In the genomic region with DNA sequence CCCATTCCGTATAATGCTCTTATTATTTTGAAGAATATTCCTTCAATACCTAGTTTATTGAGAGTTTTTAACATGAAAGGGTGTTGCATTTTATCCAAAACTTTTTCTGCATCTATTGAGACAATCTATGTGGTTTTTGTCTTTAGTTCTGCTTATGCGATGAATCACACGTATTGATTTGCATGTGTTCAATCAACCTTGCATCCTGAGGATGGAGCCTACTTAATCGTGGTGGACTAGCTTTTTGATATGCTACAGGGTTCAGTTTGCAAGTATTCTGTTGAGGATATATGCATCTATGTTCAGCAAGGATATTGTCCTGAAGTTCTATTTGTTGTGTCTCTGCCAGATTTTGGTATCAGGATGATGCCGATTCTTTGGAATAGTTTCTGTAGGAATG, we compare ENCODE assay signal across 13 cellular contexts.
A peak's percentile ranks its signal among the peaks of the same experiment; 100 is the strongest.
DNase-seq lines count a peak whose midpoint lies in the region; ATAC-seq and TF ChIP-seq lines count a peak whose summit lies in the region.
"Had no signal": no experiment of that assay in that cellular context is flagged by ENCODE, and none has a peak within 500 bp of the region (broad histone marks: within the 10 kb centered on the region; RNA-seq: fewer than 3 reads in every experiment).

No MANE protein-coding gene starts in this region.

- 90% methylated on average over 5 of the region's 5 CpGs for WGBS in hepatocyte (ENCODE audit: low lambda C conversion rate, missing lambda C conversion rate)
- WGBS in suprapubic skin: 92% methylated on average over 5 of the region's 5 CpGs

- H3K36me3 ChIP-seq in hepatocyte (replicated peaks; ENCODE audit: insufficient read depth, low read depth): no peaks in the 10 kb centered on the region
- H3K36me3 ChIP-seq in suprapubic skin: no peaks in the 10 kb centered on the region
- H3K36me3 ChIP-seq in naive thymus-derived CD4-positive, alpha-beta T cell (ENCODE audit: control insufficient read depth in 2 of 3, insufficient read depth in 3 of 3, low read length in 3 of 3): no peaks in the 10 kb centered on the region
- H3K36me3 ChIP-seq: vagina had no signal

- no peak overlapping the region for H3K27ac ChIP-seq in hepatocyte
- H3K27ac ChIP-seq in suprapubic skin: no peak overlapping the region
- H3K27ac ChIP-seq in naive thymus-derived CD4-positive, alpha-beta T cell (ENCODE audit: low read depth, low read length): no peak overlapping the region
- H3K27ac ChIP-seq: vagina had no signal

- H3K27ac Mint-ChIP-seq in memory B cell: peak overlapping the region; percentile 91
- no peak overlapping the region for H3K27ac Mint-ChIP-seq in effector memory CD8-positive, alpha-beta T cell
- no peak overlapping the region for H3K27ac Mint-ChIP-seq in naive thymus-derived CD4-positive, alpha-beta T cell
- H3K27ac Mint-ChIP-seq: CD8-positive, alpha-beta memory T cell; nephron progenitor cell had no signal

- ATAC-seq in GM19025 (IDR thresholded peaks at IDR 0.05; ENCODE audit: low read depth, unreplicated experiment) (peak; percentile 75), GM21786 (IDR thresholded peaks at IDR 0.05; ENCODE audit: unreplicated experiment) (peak; percentile 97), HG03139 (IDR thresholded peaks at IDR 0.05; ENCODE audit: unreplicated experiment) (peak; percentile 93), memory B cell (ENCODE audit: low read depth) (peak; percentile 97)
- ATAC-seq in effector memory CD8-positive, alpha-beta T cell (replicated peaks): no peak
- no peak for ATAC-seq in naive thymus-derived CD4-positive, alpha-beta T cell

- DNase-seq in memory B cell (ENCODE audit: low spot score in 2 of 2): peak; percentile 22 to 46
- no peak for DNase-seq in effector memory CD8-positive, alpha-beta T cell
- DNase-seq in hepatocyte (ENCODE audit: low spot score): no peak
- no peak for DNase-seq in suprapubic skin (ENCODE audit: low spot score in 2 of 2)
- no peak for DNase-seq in naive thymus-derived CD4-positive, alpha-beta T cell
- DNase-seq: amniotic stem cell; CD8-positive, alpha-beta memory T cell; Kasumi-1; nephron progenitor cell had no signal

- no peaks in the 10 kb centered on the region for H3K27me3 Mint-ChIP-seq in memory B cell
- H3K27me3 Mint-ChIP-seq in effector memory CD8-positive, alpha-beta T cell: no peaks in the 10 kb centered on the region
- H3K27me3 Mint-ChIP-seq in naive thymus-derived CD4-positive, alpha-beta T cell: no peaks in the 10 kb centered on the region
- H3K27me3 Mint-ChIP-seq: CD8-positive, alpha-beta memory T cell had no signal

- CTCF ChIA-PET in naive thymus-derived CD4-positive, alpha-beta T cell (lab: Charles Lee): no interaction called here

- no peak overlapping the region for H3K4me2 ChIP-seq in hepatocyte

- no peak overlapping the region for H3K4me3 ChIP-seq in hepatocyte
- H3K4me3 ChIP-seq in suprapubic skin: no peak overlapping the region
- H3K4me3 ChIP-seq in naive thymus-derived CD4-positive, alpha-beta T cell (ENCODE audit: low read length): no peak overlapping the region
- H3K4me3 ChIP-seq: vagina had no signal

- H3K9me3 ChIP-seq in hepatocyte (ENCODE audit: low read depth) (no peaks in the 10 kb centered on the region), suprapubic skin (peaks cover 7% of the 10 kb centered on the region)
- H3K9me3 ChIP-seq in naive thymus-derived CD4-positive, alpha-beta T cell (ENCODE audit: control insufficient read depth in 2 of 3, low read length in 3 of 3): peaks cover 0 to 5% (median 0%) of the 10 kb centered on the region in 3 experiments
- H3K9me3 ChIP-seq: vagina had no signal

- peaks cover 7% of the 10 kb centered on the region for H3K9me3 Mint-ChIP-seq in memory B cell
- H3K9me3 Mint-ChIP-seq in effector memory CD8-positive, alpha-beta T cell: peaks cover 17 to 40% of the 10 kb centered on the region in 2 donors
- peaks cover 0 to 49% (median 12%) of the 10 kb centered on the region in 11 donors for H3K9me3 Mint-ChIP-seq in naive thymus-derived CD4-positive, alpha-beta T cell

- H3K36me3 Mint-ChIP-seq in memory B cell: peaks cover 8% of the 10 kb centered on the region
- no peaks in the 10 kb centered on the region for H3K36me3 Mint-ChIP-seq in effector memory CD8-positive, alpha-beta T cell (ENCODE audit: insufficient read depth)
- H3K36me3 Mint-ChIP-seq in naive thymus-derived CD4-positive, alpha-beta T cell: no peaks in the 10 kb centered on the region
- H3K36me3 Mint-ChIP-seq: CD8-positive, alpha-beta memory T cell had no signal

- no peak for TF ChIP-seq POLR2A in suprapubic skin (IDR thresholded peaks at IDR 0.05)

- POLR2A ChIA-PET in naive thymus-derived CD4-positive, alpha-beta T cell (lab: Charles Lee): no interaction called here

- TF ChIP-seq EP300 in suprapubic skin (IDR thresholded peaks at IDR 0.05): no peak

- H3K4me3 Mint-ChIP-seq in memory B cell: peak overlapping the region; percentile 85
- no peak overlapping the region for H3K4me3 Mint-ChIP-seq in effector memory CD8-positive, alpha-beta T cell
- H3K4me3 Mint-ChIP-seq in naive thymus-derived CD4-positive, alpha-beta T cell: no peak overlapping the region
- H3K4me3 Mint-ChIP-seq: CD8-positive, alpha-beta memory T cell; nephron progenitor cell had no signal

- H3K4me1 Mint-ChIP-seq in memory B cell: peaks cover 45% of the 10 kb centered on the region
- H3K4me1 Mint-ChIP-seq in effector memory CD8-positive, alpha-beta T cell (ENCODE audit: low read depth in 2 of 2): no peaks in the 10 kb centered on the region
- no peaks in the 10 kb centered on the region for H3K4me1 Mint-ChIP-seq in naive thymus-derived CD4-positive, alpha-beta T cell
- H3K4me1 Mint-ChIP-seq: CD8-positive, alpha-beta memory T cell; nephron progenitor cell had no signal

- no peaks in the 10 kb centered on the region for H3K79me2 ChIP-seq in hepatocyte

- no peak overlapping the region for H2AFZ ChIP-seq in hepatocyte

- TF ChIP-seq CTCF in hepatocyte (IDR thresholded peaks at IDR 0.05; ENCODE audit: poor library complexity) (no peak), suprapubic skin (IDR thresholded peaks at IDR 0.05) (no peak)

- H3K4me1 ChIP-seq in hepatocyte (ENCODE audit: insufficient read depth): no peaks in the 10 kb centered on the region
- no peaks in the 10 kb centered on the region for H3K4me1 ChIP-seq in suprapubic skin
- no peaks in the 10 kb centered on the region for H3K4me1 ChIP-seq in naive thymus-derived CD4-positive, alpha-beta T cell (ENCODE audit: control insufficient read depth in 2 of 2, insufficient read depth in 2 of 2, low read length in 2 of 2)
- H3K4me1 ChIP-seq: vagina had no signal

- intact Hi-C loops in naive thymus-derived CD4-positive, alpha-beta T cell (cut with micrococcal nuclease): no loop called here

- H3K27me3 ChIP-seq in hepatocyte: no peaks in the 10 kb centered on the region
- no peaks in the 10 kb centered on the region for H3K27me3 ChIP-seq in suprapubic skin
- no peaks in the 10 kb centered on the region for H3K27me3 ChIP-seq in naive thymus-derived CD4-positive, alpha-beta T cell (ENCODE audit: control insufficient read depth in 2 of 2, insufficient read depth in 2 of 2, low read length in 2 of 2)
- H3K27me3 ChIP-seq: vagina had no signal

- H3K9me2 ChIP-seq in hepatocyte (replicated peaks; ENCODE audit: insufficient read depth): no peaks in the 10 kb centered on the region

- no peaks in the 10 kb centered on the region for H4K20me1 ChIP-seq in hepatocyte (ENCODE audit: insufficient read depth, poor library complexity, severe bottlenecking)

Comparison
In these comparisons a context has a peak if more than half of its experiments do, and no peak if none do; other contexts are left out.
1. ATAC-seq: peak in GM19025 (single experiment), GM21786 (single experiment), HG03139 (single experiment) and memory B cell (single experiment); none in effector memory CD8-positive, alpha-beta T cell (single experiment) and naive thymus-derived CD4-positive, alpha-beta T cell (single experiment).
2. DNase-seq: peak in memory B cell (2 of 2); none in effector memory CD8-positive, alpha-beta T cell (0 of 3), hepatocyte (single experiment), suprapubic skin (0 of 2) and naive thymus-derived CD4-positive, alpha-beta T cell (0 of 9).